37 cellular contexts compared by ENCODE assay signal in the genomic region with DNA sequence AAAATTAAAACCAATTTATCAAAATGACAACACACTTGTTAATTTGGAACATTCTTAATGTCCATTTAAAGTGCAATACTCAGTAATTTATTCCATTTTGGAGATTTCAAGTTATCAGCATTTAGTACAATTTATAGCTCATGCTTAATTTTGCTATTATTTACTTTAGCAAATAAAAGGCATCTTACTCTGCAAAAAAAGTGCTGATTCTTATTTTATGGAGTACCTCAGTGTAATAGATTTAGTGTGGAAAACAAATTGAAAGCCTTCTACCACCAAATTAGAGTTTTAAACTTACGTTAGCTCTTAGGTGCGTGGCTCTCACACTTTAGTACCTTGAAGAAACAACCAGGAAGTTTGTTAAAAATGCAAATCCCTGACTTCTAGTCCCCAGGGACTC.
"Had no signal": no experiment of that assay in that cellular context is flagged by ENCODE, and none has a peak within 500 bp of the region (broad histone marks: within the 10 kb centered on the region; RNA-seq: fewer than 3 reads in every experiment).

No MANE protein-coding gene starts in this region.

- H3K4me3 Mint-ChIP-seq: activated B cell treated with CpG ODN at 0.5 μM for 24 hours; activated CD4-positive, alpha-beta memory T cell treated with anti-CD3 and anti-CD28 coated beads for 36 hours; activated CD4-positive, alpha-beta T cell treated with anti-CD3 and anti-CD28 coated beads, Interleukin-2, amount 10 ng/mL, durations not matched to agents 24 days and 14 days; activated CD8-positive, alpha-beta memory T cell treated with anti-CD3 and anti-CD28 coated beads, Interleukin-2, amount 10 ng/mL, durations not matched to agents 7 days and 5 days; activated CD8-positive, alpha-beta T cell treated with anti-CD3 and anti-CD28 coated beads, Interleukin-2, amount 10 ng/mL, durations not matched to agents 7 days and 5 days; activated naive CD4-positive, alpha-beta T cell treated with anti-CD3 and anti-CD28 coated beads, Interleukin-2, amount 10 ng/mL, durations not matched to agents 7 days and 5 days; activated naive CD4-positive, alpha-beta T cell treated with anti-CD3 and anti-CD28 coated beads, Interleukin-2, amount 50 U/mL, for 24 hours; activated naive CD8-positive, alpha-beta T cell; activated naive CD8-positive, alpha-beta T cell treated with anti-CD3 and anti-CD28 coated beads, Interleukin-2, amount 10 ng/mL, durations not matched to agents 7 days and 5 days; activated naive CD8-positive, alpha-beta T cell treated with anti-CD3 and anti-CD28 coated beads, Interleukin-2, amount 50 U/mL, for 24 hours; activated T-cell treated with anti-CD3 and anti-CD28 coated beads, Interleukin-2, amount 50 U/mL, for 24 hours; brain; central memory CD8-positive, alpha-beta T cell; T-helper 1 cell treated with Interleukin-12 subunit alpha and Interleukin-12 subunit beta and Interleukin-4 antibody, amounts not matched to agents 30 μg/mL and 1 μg/mL, for 36 hours; T-helper 2 cell treated with Interferon-gamma antibody and Interleukin-4, amounts not matched to agents 5 μg/mL and 100 μg/mL, for 36 hours had no signal

- H3K4me1 ChIP-seq: ascending aorta had no signal

- H3K36me3 ChIP-seq: ascending aorta, cardiac muscle cell had no signal

- H3K4me3 ChIP-seq: ascending aorta, cardiac muscle cell had no signal

- H3K9me3 ChIP-seq: ascending aorta had no signal

- H3K27ac Mint-ChIP-seq: activated B cell treated with CpG ODN at 0.5 μM for 24 hours; activated CD4-positive, alpha-beta memory T cell treated with anti-CD3 and anti-CD28 coated beads for 36 hours; activated CD4-positive, alpha-beta T cell treated with anti-CD3 and anti-CD28 coated beads, Interleukin-2, amount 10 ng/mL, durations not matched to agents 24 days and 14 days; activated CD8-positive, alpha-beta memory T cell treated with anti-CD3 and anti-CD28 coated beads, Interleukin-2, amount 10 ng/mL, durations not matched to agents 7 days and 5 days; activated CD8-positive, alpha-beta T cell treated with anti-CD3 and anti-CD28 coated beads, Interleukin-2, amount 10 ng/mL, durations not matched to agents 7 days and 5 days; activated naive CD4-positive, alpha-beta T cell treated with anti-CD3 and anti-CD28 coated beads, Interleukin-2, amount 10 ng/mL, durations not matched to agents 7 days and 5 days; activated naive CD4-positive, alpha-beta T cell treated with anti-CD3 and anti-CD28 coated beads, Interleukin-2, amount 50 U/mL, for 24 hours; activated naive CD8-positive, alpha-beta T cell; activated naive CD8-positive, alpha-beta T cell treated with anti-CD3 and anti-CD28 coated beads, Interleukin-2, amount 10 ng/mL, durations not matched to agents 7 days and 5 days; activated naive CD8-positive, alpha-beta T cell treated with anti-CD3 and anti-CD28 coated beads, Interleukin-2, amount 50 U/mL, for 24 hours; activated T-cell treated with anti-CD3 and anti-CD28 coated beads, Interleukin-2, amount 50 U/mL, for 24 hours; activated T-helper 2 cell treated with anti-CD3 and anti-CD28 coated beads, Interferon-gamma antibody, Interleukin-2, Interleukin-4, amounts not matched to agents 10 μg/mL and 5 μg/mL and 100 μg/mL, durations not matched to agents 14 hours and 24 hours and 36 hours; brain; T-helper 1 cell treated with Interleukin-12 subunit alpha and Interleukin-12 subunit beta and Interleukin-4 antibody, amounts not matched to agents 30 μg/mL and 1 μg/mL, for 36 hours; T-helper 2 cell treated with Interferon-gamma antibody and Interleukin-4, amounts not matched to agents 5 μg/mL and 100 μg/mL, for 36 hours had no signal

- H3K4me1 Mint-ChIP-seq: activated B cell treated with CpG ODN at 0.5 μM for 24 hours; activated CD4-positive, alpha-beta T cell treated with anti-CD3 and anti-CD28 coated beads, Interleukin-2, amount 10 ng/mL, durations not matched to agents 24 days and 14 days; activated CD8-positive, alpha-beta memory T cell treated with anti-CD3 and anti-CD28 coated beads, Interleukin-2, amount 10 ng/mL, durations not matched to agents 7 days and 5 days; activated naive CD4-positive, alpha-beta T cell treated with anti-CD3 and anti-CD28 coated beads, Interleukin-2, amount 10 ng/mL, durations not matched to agents 7 days and 5 days; activated naive CD4-positive, alpha-beta T cell treated with anti-CD3 and anti-CD28 coated beads, Interleukin-2, amount 50 U/mL, for 24 hours; activated naive CD8-positive, alpha-beta T cell treated with anti-CD3 and anti-CD28 coated beads, Interleukin-2, amount 10 ng/mL, durations not matched to agents 7 days and 5 days; activated naive CD8-positive, alpha-beta T cell treated with anti-CD3 and anti-CD28 coated beads, Interleukin-2, amount 50 U/mL, for 24 hours; brain; central memory CD8-positive, alpha-beta T cell had no signal

- H3K36me3 Mint-ChIP-seq: activated CD4-positive, alpha-beta memory T cell treated with anti-CD3 and anti-CD28 coated beads for 36 hours; activated CD8-positive, alpha-beta memory T cell treated with anti-CD3 and anti-CD28 coated beads, Interleukin-2, amount 10 ng/mL, durations not matched to agents 7 days and 5 days; activated naive CD4-positive, alpha-beta T cell treated with anti-CD3 and anti-CD28 coated beads, Interleukin-2, amount 10 ng/mL, durations not matched to agents 7 days and 5 days; activated naive CD4-positive, alpha-beta T cell treated with anti-CD3 and anti-CD28 coated beads, Interleukin-2, amount 50 U/mL, for 24 hours; activated naive CD8-positive, alpha-beta T cell; activated naive CD8-positive, alpha-beta T cell treated with anti-CD3 and anti-CD28 coated beads, Interleukin-2, amount 10 ng/mL, durations not matched to agents 7 days and 5 days; brain had no signal

- H3K27me3 ChIP-seq: ascending aorta, cardiac muscle cell had no signal

- ATAC-seq: activated CD8-positive, alpha-beta memory T cell treated with anti-CD3 and anti-CD28 coated beads, Interleukin-2, amount 10 ng/mL, durations not matched to agents 7 days and 5 days; activated CD8-positive, alpha-beta T cell treated with anti-CD3 and anti-CD28 coated beads, Interleukin-2, amount 10 ng/mL, durations not matched to agents 7 days and 5 days; activated naive CD8-positive, alpha-beta T cell treated with anti-CD3 and anti-CD28 coated beads, Interleukin-2, amount 50 U/mL, for 24 hours had no signal

- H3K27me3 Mint-ChIP-seq: activated B cell treated with CpG ODN at 0.5 μM for 24 hours; activated CD4-positive, alpha-beta memory T cell treated with anti-CD3 and anti-CD28 coated beads for 36 hours; activated CD4-positive, alpha-beta T cell treated with anti-CD3 and anti-CD28 coated beads, Interleukin-2, amount 10 ng/mL, durations not matched to agents 24 days and 14 days; activated CD8-positive, alpha-beta memory T cell treated with anti-CD3 and anti-CD28 coated beads, Interleukin-2, amount 10 ng/mL, durations not matched to agents 7 days and 5 days; activated naive CD4-positive, alpha-beta T cell treated with anti-CD3 and anti-CD28 coated beads, Interleukin-2, amount 10 ng/mL, durations not matched to agents 7 days and 5 days; activated naive CD4-positive, alpha-beta T cell treated with anti-CD3 and anti-CD28 coated beads, Interleukin-2, amount 50 U/mL, for 24 hours; activated naive CD8-positive, alpha-beta T cell; activated naive CD8-positive, alpha-beta T cell treated with anti-CD3 and anti-CD28 coated beads, Interleukin-2, amount 50 U/mL, for 24 hours; activated T-cell treated with anti-CD3 and anti-CD28 coated beads, Interleukin-2, amount 50 U/mL, for 24 hours had no signal

- DNase-seq: activated B cell treated with CpG ODN at 0.5 μM for 24 hours; activated CD4-positive, alpha-beta memory T cell treated with anti-CD3 and anti-CD28 coated beads for 36 hours; activated CD4-positive, alpha-beta T cell treated with anti-CD3 and anti-CD28 coated beads for 4 hours; activated CD4-positive, alpha-beta T cell treated with anti-CD3 and anti-CD28 coated beads, Interleukin-2, amount 10 ng/mL, durations not matched to agents 24 days and 14 days; activated CD4-positive, alpha-beta T cell treated with anti-CD3 and anti-CD28 coated beads, Interleukin-2, amount 50 U/mL, for 1 hour; activated CD4-positive, alpha-beta T cell treated with anti-CD3 and anti-CD28 coated beads, Interleukin-2, amount 50 U/mL, for 4 hours; activated CD4-positive, CD25-positive, alpha-beta regulatory T cell treated with anti-CD3 and anti-CD28 coated beads, Interleukin-2, amount 50 U/mL, for 72 hours; activated CD8-positive, alpha-beta memory T cell treated with anti-CD3 and anti-CD28 coated beads for 24 hours; activated CD8-positive, alpha-beta memory T cell treated with anti-CD3 and anti-CD28 coated beads, Interleukin-2, amount 10 ng/mL, durations not matched to agents 7 days and 5 days; activated CD8-positive, alpha-beta memory T cell treated with anti-CD3 and anti-CD28 coated beads, Interleukin-2, amount 50 U/mL, for 48 hours; activated CD8-positive, alpha-beta T cell treated with anti-CD3 and anti-CD28 coated beads, Interleukin-2, amount 10 ng/mL, durations not matched to agents 7 days and 5 days; activated effector memory CD4-positive, alpha-beta T cell treated with Interleukin-2 at 50 U/mL for 16 hours; activated gamma-delta T cell; activated naive CD4-positive, alpha-beta T cell treated with anti-CD3 and anti-CD28 coated beads, Interleukin-2, amount 10 ng/mL, durations not matched to agents 7 days and 5 days; activated naive CD4-positive, alpha-beta T cell treated with Interleukin-2 at 50 U/mL for 16 hours; activated naive CD8-positive, alpha-beta T cell treated with anti-CD3 and anti-CD28 coated beads, Interleukin-2, amount 10 ng/mL, durations not matched to agents 7 days and 5 days; activated naive CD8-positive, alpha-beta T cell treated with anti-CD3 and anti-CD28 coated beads, Interleukin-2, amount 50 U/mL, for 24 hours; activated T-cell treated with anti-CD3 and anti-CD28 coated beads, Interleukin-2, amount 50 U/mL, for 24 hours; activated T-cell treated with anti-CD3 and anti-CD28 coated beads, Interleukin-2, amount 50 U/mL, for 48 hours; amygdala; anterior cingulate cortex; caudate nucleus; cerebellar nuclear complex; T-helper 1 cell; T-helper 2 cell; T-helper 9 cell had no signal

- FAIRE-seq: bronchial epithelial cell had no signal

- H3K9me3 Mint-ChIP-seq: activated B cell treated with CpG ODN at 0.5 μM for 24 hours; activated CD4-positive, alpha-beta memory T cell treated with anti-CD3 and anti-CD28 coated beads for 36 hours; activated CD4-positive, alpha-beta T cell treated with anti-CD3 and anti-CD28 coated beads, Interleukin-2, amount 10 ng/mL, durations not matched to agents 24 days and 14 days; activated naive CD4-positive, alpha-beta T cell treated with anti-CD3 and anti-CD28 coated beads, Interleukin-2, amount 10 ng/mL, durations not matched to agents 7 days and 5 days; activated naive CD4-positive, alpha-beta T cell treated with anti-CD3 and anti-CD28 coated beads, Interleukin-2, amount 50 U/mL, for 24 hours; activated naive CD8-positive, alpha-beta T cell treated with anti-CD3 and anti-CD28 coated beads, Interleukin-2, amount 10 ng/mL, durations not matched to agents 7 days and 5 days; activated naive CD8-positive, alpha-beta T cell treated with anti-CD3 and anti-CD28 coated beads, Interleukin-2, amount 50 U/mL, for 24 hours; activated T-cell treated with anti-CD3 and anti-CD28 coated beads, Interleukin-2, amount 50 U/mL, for 24 hours; activated T-helper 2 cell treated with anti-CD3 and anti-CD28 coated beads, Interferon-gamma antibody, Interleukin-2, Interleukin-4, amounts not matched to agents 10 μg/mL and 5 μg/mL and 100 μg/mL, durations not matched to agents 14 hours and 24 hours and 36 hours; brain; central memory CD8-positive, alpha-beta T cell; T-helper 1 cell treated with Interleukin-12 subunit alpha and Interleukin-12 subunit beta and Interleukin-4 antibody, amounts not matched to agents 30 μg/mL and 1 μg/mL, for 36 hours; T-helper 2 cell treated with Interferon-gamma antibody and Interleukin-4, amounts not matched to agents 5 μg/mL and 100 μg/mL, for 36 hours had no signal

- H3K27ac ChIP-seq: ascending aorta, cardiac muscle cell, VCaP had no signal
